In genomic region chr14:90042587-90043252, GRCh38 we compare ENCODE assay signal across 14 cellular contexts. TPM values are rescaled to one million over a fixed set of nuclear protein-coding genes. Genes with fewer than 3 reads are reported as not detected.
A peak's percentile ranks its signal among the peaks of the same experiment; 100 is the strongest.
DNase-seq lines count a peak whose midpoint lies in the region; ATAC-seq and TF ChIP-seq lines count a peak whose summit lies in the region.
"Had no signal": no experiment of that assay in that cellular context is flagged by ENCODE, and none has a peak within 500 bp of the region (broad histone marks: within the 10 kb centered on the region; RNA-seq: fewer than 3 reads in every experiment).

No MANE protein-coding gene starts in this region.

- peak overlapping the region; percentile 26 for H3K27ac Mint-ChIP-seq in activated naive CD4-positive, alpha-beta T cell treated with anti-CD3 and anti-CD28 coated beads, Interleukin-2, amount 50 U/mL, for 24 hours
- H3K27ac Mint-ChIP-seq: B cell; CD4-positive, alpha-beta T cell; GM23338; H9 had no signal

- no peaks in the 10 kb centered on the region for H3K4me1 ChIP-seq in transverse colon

- peaks cover 0 to 5% (median 0%) of the 10 kb centered on the region in 4 donors for H3K36me3 ChIP-seq in transverse colon

- H3K27ac ChIP-seq in transverse colon = no peak overlapping the region

- H3K9me3 ChIP-seq in transverse colon = no peaks in the 10 kb centered on the region

- no peak for DNase-seq in activated naive CD4-positive, alpha-beta T cell treated with Interleukin-2 at 50 U/mL for 16 hours
- DNase-seq in SK-MEL-5 (ENCODE audit: low read depth, low spot score) (peak; percentile 11), ecto neural progenitor cell (ENCODE audit: low spot score) (peak; percentile 7), transverse colon (no peak)
- DNase-seq: C1 segment of cervical spinal cord; Calu3; CD4-positive, alpha-beta T cell; DMS 273 treated with DMSO at 0.1 percent for 48 hours; H9 had no signal

- in situ Hi-C loops in SK-MEL-5 (cut with HindIII; ENCODE audit: low pct_unique_long_range_greater_than_20kb, low sequenced_read_pairs) = no loop called here
- in situ Hi-C loops in transverse colon (cut with MboI; ENCODE audit: low pct_ligation_motif_present in 1 of 4, low pct_unique_long_range_greater_than_20kb in 1 of 4, low sequenced_read_pairs in 3 of 4) = no loop called here

- WGBS in transverse colon (ENCODE audit: low coverage in 1 of 2), 2 donors = 87 to 92% methylated on average over 9 of the region's 9 CpGs

- intact Hi-C loops in transverse colon (cut with DNase I; ENCODE audit: low total_unique reads) = no loop called here

- peaks cover 12% of the 10 kb centered on the region for H3K4me1 Mint-ChIP-seq in activated naive CD4-positive, alpha-beta T cell treated with anti-CD3 and anti-CD28 coated beads, Interleukin-2, amount 50 U/mL, for 24 hours
- H3K4me1 Mint-ChIP-seq: B cell had no signal

- H3K4me3 Mint-ChIP-seq in activated naive CD4-positive, alpha-beta T cell treated with anti-CD3 and anti-CD28 coated beads, Interleukin-2, amount 50 U/mL, for 24 hours = no peak overlapping the region
- H3K4me3 Mint-ChIP-seq: B cell; CD4-positive, alpha-beta T cell; GM23338; H9 had no signal

- no peak for TF ChIP-seq POLR2A in transverse colon (IDR thresholded peaks at IDR 0.05)

- no peaks in the 10 kb centered on the region for H3K27me3 Mint-ChIP-seq in activated naive CD4-positive, alpha-beta T cell treated with anti-CD3 and anti-CD28 coated beads, Interleukin-2, amount 50 U/mL, for 24 hours
- H3K27me3 Mint-ChIP-seq: B cell; CD4-positive, alpha-beta T cell had no signal

- TF ChIP-seq CTCF in transverse colon (IDR thresholded peaks at IDR 0.05) = no peak

- no peaks in the 10 kb centered on the region for H3K27me3 ChIP-seq in transverse colon

- no peak for ATAC-seq in GM18858 (IDR thresholded peaks at IDR 0.05; ENCODE audit: unreplicated experiment)
- no peak for ATAC-seq in GM19395 (IDR thresholded peaks at IDR 0.05; ENCODE audit: unreplicated experiment)
- ATAC-seq: GM23338 had no signal

- TF ChIP-seq EP300 in transverse colon (IDR thresholded peaks at IDR 0.05; ENCODE audit: low read depth) = no peak

- H3K4me3 ChIP-seq in transverse colon = no peak overlapping the region
- H3K4me3 ChIP-seq: GM23338 had no signal

- peaks cover 26% of the 10 kb centered on the region for H3K36me3 Mint-ChIP-seq in activated naive CD4-positive, alpha-beta T cell treated with anti-CD3 and anti-CD28 coated beads, Interleukin-2, amount 50 U/mL, for 24 hours

- H3K9me3 Mint-ChIP-seq in activated naive CD4-positive, alpha-beta T cell treated with anti-CD3 and anti-CD28 coated beads, Interleukin-2, amount 50 U/mL, for 24 hours = no peaks in the 10 kb centered on the region
- H3K9me3 Mint-ChIP-seq: CD4-positive, alpha-beta T cell; GM23338; H9 had no signal

RNA-seq across cellular contexts. Expression of gene KCNK13, which starts 19.1 kb away (rescaled TPM):
- total RNA-seq in SK-MEL-5 (2014; rRNA removed; shearing (Covaris generic)) = 1.4 and 1.5 TPM in 2 replicates
- polyA plus RNA-seq in SK-MEL-5 (2015; cell fraction: cytosol; rRNA removed) = 1.2 and 1.8 TPM in 2 replicates
- polyA plus RNA-seq in SK-MEL-5 (2015; cell fraction: nucleus; rRNA removed) = 0.96 TPM in 1 of 2 replicates, not detected in the other
- under 1 TPM in 2 of 4 donors, not detected in 2; 0.14 to 0.64 TPM for total RNA-seq in transverse colon
- total RNA-seq: B cell; Calu3; CD4-positive, alpha-beta T cell had no signal

Comparison
In these comparisons a context has a peak if more than half of its experiments do, and no peak if none do; other contexts are left out.
1. DNase-seq: peak in SK-MEL-5 (single experiment) and ecto neural progenitor cell (single experiment); none in activated naive CD4-positive, alpha-beta T cell treated with Interleukin-2 at 50 U/mL for 16 hours (single experiment) and transverse colon (single experiment).